10 cellular contexts compared by ENCODE assay signal in genomic region chr2:102494570-102494969, GRCh38. TPM values are rescaled to one million over a fixed set of nuclear protein-coding genes. Genes with fewer than 3 reads are reported as not detected.
"Had no signal": no experiment of that assay in that cellular context is flagged by ENCODE, and none has a peak within 500 bp of the region (broad histone marks: within the 10 kb centered on the region; RNA-seq: fewer than 3 reads in every experiment).

No MANE protein-coding gene starts in this region.

- H3K4me3 ChIP-seq: GM23338 had no signal

- FAIRE-seq: H1, H54 had no signal

- H3K4me2 ChIP-seq: GM23338 had no signal

- H2AFZ ChIP-seq: GM23338 had no signal

- H3K27ac ChIP-seq: HL-60 had no signal

- ATAC-seq: GM23338, HCT116 had no signal

- DNase-seq: H9, HFFc6, KG1 had no signal

RNA-seq across cellular contexts. Expression of gene SLC9A4, which starts 21.5 kb away (rescaled TPM):
- total RNA-seq: GM23338, H1, H9, HT1080 had no signal
- polyA plus RNA-seq: GM23338, H1, IgD-negative memory B cell had no signal
